Comparison of ENCODE assay signal across 8 cellular contexts in the genomic region with DNA sequence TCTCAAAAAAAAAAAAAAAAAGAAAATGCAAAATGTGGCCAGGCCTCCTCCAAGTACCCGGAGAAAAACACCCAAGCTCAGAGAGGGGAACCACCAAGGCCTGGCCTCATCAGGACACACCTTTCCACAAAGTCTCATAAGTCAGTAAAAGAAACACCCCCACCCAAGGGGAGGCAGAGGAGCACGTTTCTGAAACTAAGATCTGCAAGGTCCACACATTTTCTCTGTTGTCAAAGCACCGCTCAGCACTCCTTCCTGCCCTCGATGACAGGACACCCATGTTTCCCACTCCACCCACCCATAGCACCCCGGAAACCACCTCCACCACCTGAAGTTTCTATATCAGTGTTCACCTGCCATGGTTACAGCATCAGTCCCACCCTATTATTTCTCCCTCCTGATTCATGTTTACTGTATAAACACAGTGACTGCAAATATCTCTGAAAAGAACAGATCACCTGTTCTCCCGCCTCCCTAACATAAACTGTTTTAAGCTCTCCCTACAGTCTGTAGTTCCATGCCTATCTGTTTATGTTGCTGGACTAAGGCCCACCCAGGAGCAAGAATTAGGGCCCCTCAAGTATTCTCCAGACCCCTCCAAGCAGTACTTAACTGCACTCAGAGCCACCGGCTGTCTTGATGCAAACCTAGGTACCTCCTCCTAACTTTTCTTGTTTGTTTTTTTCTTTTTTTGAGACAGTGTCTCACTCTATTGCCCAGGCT. TPM values are rescaled to one million over a fixed set of nuclear protein-coding genes. Genes with fewer than 3 reads are reported as not detected.
DNase-seq lines count a peak whose midpoint lies in the region; ATAC-seq lines count a peak whose summit lies in the region.

No MANE protein-coding gene starts in this region.

- peak; percentile 35 for DNase-seq in NCI-H2196 (lab: John Stamatoyannopoulos, UW; ENCODE audit: unreplicated experiment)
- DNase-seq in activated gamma-delta T cell treated with anti-CD3 and anti-CD28 coated beads, Interleukin-2, amount 50 U/mL, for 16 hours (ENCODE audit: low read depth), result peak; percentile 77
- DNase-seq in stimulated activated CD4-positive, alpha-beta T cell treated with anti-CD3 and anti-CD28 coated beads, Interleukin-1b, Interleukin-23, amount 100 ng/mL, for 48 hours, result peak; percentile 89
- no peak for DNase-seq in ecto neural progenitor cell (ENCODE audit: low spot score)
- no peak for DNase-seq in Right ventricle myocardium inferior (ENCODE audit: missing footprints)
- no peak for DNase-seq in NCI-H1048 (lab: John Stamatoyannopoulos, UW)

- intact Hi-C loops in Right ventricle myocardium inferior (cut with DNase I), result loop anchor here (5.0 kb wide), 1 partner anchor 42 kb away; a partner anchor contains a TSS

- ATAC-seq in GM21619 (IDR thresholded peaks at IDR 0.05; ENCODE audit: unreplicated experiment) (peak; percentile 54), Right ventricle myocardium inferior (no peak)

- peak overlapping the region; percentile 64; the same call in 1 of the 2 replicates for H3K4me3 ChIP-seq in GM08714 (ENCODE audit: low read length)

RNA-seq across cellular contexts. Expression of a gene that starts 2.0 kb away (rescaled TPM):
- 11.6 TPM for total RNA-seq in Right ventricle myocardium inferior

RNA-seq across cellular contexts. Expression of a gene that starts 11.3 kb away (rescaled TPM):
- 71.4 TPM for total RNA-seq in Right ventricle myocardium inferior

RNA-seq across cellular contexts. Expression of a gene that starts 42.7 kb away (rescaled TPM):
- total RNA-seq in Right ventricle myocardium inferior, result 6.4 TPM

Comparison
In these comparisons a context has a peak if more than half of its experiments do, and no peak if none do; other contexts are left out.
1. DNase-seq: peak in NCI-H2196 (single experiment), activated gamma-delta T cell treated with anti-CD3 and anti-CD28 coated beads, Interleukin-2, amount 50 U/mL, for 16 hours (single experiment) and stimulated activated CD4-positive, alpha-beta T cell treated with anti-CD3 and anti-CD28 coated beads, Interleukin-1b, Interleukin-23, amount 100 ng/mL, for 48 hours (single experiment); none in ecto neural progenitor cell (single experiment), Right ventricle myocardium inferior (single experiment) and NCI-H1048 (single experiment).